ENCODE assay signal across 11 cellular contexts in genomic region chrX:39953879-39954278, GRCh38.
DNase-seq lines count a peak whose midpoint lies in the region; ATAC-seq and TF ChIP-seq lines count a peak whose summit lies in the region.
"Had no signal": no experiment of that assay in that cellular context is flagged by ENCODE, and none has a peak within 500 bp of the region (broad histone marks: within the 10 kb centered on the region; RNA-seq: fewer than 3 reads in every experiment).

No MANE protein-coding gene starts in this region.

- peak overlapping the region; percentile 38 for H3K4me3 Mint-ChIP-seq in Caco-2 (ENCODE audit: unreplicated experiment)
- no peak overlapping the region for H3K4me3 Mint-ChIP-seq in CD8-positive, alpha-beta memory T cell
- H3K4me3 Mint-ChIP-seq: central memory CD8-positive, alpha-beta T cell had no signal

- H2BK5ac ChIP-seq in mesenchymal stem cell (ENCODE audit: low read depth, low read length, poor library complexity, severe bottlenecking) = no peak overlapping the region

- CTCF ChIA-PET in Caco-2 (lab: Charles Lee) = no interaction called here
- CTCF ChIA-PET in CD8-positive, alpha-beta memory T cell (lab: Charles Lee) = no interaction called here

- no peak overlapping the region for H2AK5ac ChIP-seq in mesenchymal stem cell (ENCODE audit: low read length, severe bottlenecking)

- peaks cover 29% of the 10 kb centered on the region for H3K4me1 Mint-ChIP-seq in Caco-2 (ENCODE audit: low read depth, unreplicated experiment)
- peaks cover 4 to 7% (median 6%) of the 10 kb centered on the region in 3 donors for H3K4me1 Mint-ChIP-seq in CD8-positive, alpha-beta memory T cell

- H3K36me3 ChIP-seq in Caco-2 (ENCODE audit: control insufficient read depth, insufficient read depth, low read length) (no peaks in the 10 kb centered on the region), mesenchymal stem cell (ENCODE audit: control insufficient read depth in 1 of 2, insufficient read depth in 2 of 2, low read depth in 1 of 2, low read length in 2 of 2) (no peaks in the 10 kb centered on the region)
- no peaks in the 10 kb centered on the region for H3K36me3 ChIP-seq in CD8-positive, alpha-beta memory T cell (ENCODE audit: insufficient read depth, low read length)

- H3K27ac Mint-ChIP-seq in Caco-2 (ENCODE audit: unreplicated experiment) = peak overlapping the region; percentile 73
- no peak overlapping the region for H3K27ac Mint-ChIP-seq in CD8-positive, alpha-beta memory T cell

- H3K36me3 Mint-ChIP-seq in Caco-2 (ENCODE audit: insufficient read depth, unreplicated experiment) = no peaks in the 10 kb centered on the region
- peaks cover 0 to 4% (median 0%) of the 10 kb centered on the region in 3 donors for H3K36me3 Mint-ChIP-seq in CD8-positive, alpha-beta memory T cell

- H3K4me1 ChIP-seq in Caco-2 (peaks cover 10% of the 10 kb centered on the region; the same call in 1 of the 2 replicates), mesenchymal stem cell (ENCODE audit: control insufficient read depth, insufficient read depth, low read depth, low read length) (peaks cover 13% of the 10 kb centered on the region)
- peaks cover 8% of the 10 kb centered on the region for H3K4me1 ChIP-seq in CD8-positive, alpha-beta memory T cell (ENCODE audit: insufficient read depth, low read length)

- BruUV-seq in Caco-2 (replicated peaks; lab: Mats Ljungman, UMichigan) = no TSS peak

- no peak overlapping the region for H2BK120ac ChIP-seq in mesenchymal stem cell (ENCODE audit: low read depth, low read length)

- no peaks in the 10 kb centered on the region for H3K9me3 Mint-ChIP-seq in Caco-2 (ENCODE audit: unreplicated experiment)
- H3K9me3 Mint-ChIP-seq in CD8-positive, alpha-beta memory T cell = peaks cover 0 to 3% (median 0%) of the 10 kb centered on the region in 5 donors
- H3K9me3 Mint-ChIP-seq: central memory CD8-positive, alpha-beta T cell had no signal

- no peak overlapping the region for H3K23ac ChIP-seq in mesenchymal stem cell (ENCODE audit: low read length in 2 of 2)

- POLR2A ChIA-PET in Caco-2 (lab: Charles Lee) = no interaction called here
- POLR2A ChIA-PET in CD8-positive, alpha-beta memory T cell (lab: Charles Lee) = no interaction called here

- no peak overlapping the region for H2AFZ ChIP-seq in mesenchymal stem cell (ENCODE audit: low read depth, low read length)

- no peaks in the 10 kb centered on the region for H3K27me3 Mint-ChIP-seq in Caco-2 (ENCODE audit: insufficient read depth, unreplicated experiment)
- H3K27me3 Mint-ChIP-seq in CD8-positive, alpha-beta memory T cell = peaks cover 0 to 10% of the 10 kb centered on the region in 2 donors
- H3K27me3 Mint-ChIP-seq: central memory CD8-positive, alpha-beta T cell had no signal

- peak overlapping the region; percentile 50 for H4K91ac ChIP-seq in mesenchymal stem cell (ENCODE audit: low read length)

- no peak overlapping the region for H3K4ac ChIP-seq in mesenchymal stem cell (ENCODE audit: low read depth in 1 of 2, low read length in 2 of 2)

- no peak overlapping the region for H3K9ac ChIP-seq in mesenchymal stem cell (ENCODE audit: low read length)

- no peak overlapping the region for H3K4me3 ChIP-seq in Caco-2 (ENCODE audit: low read depth, low read length)
- no peak overlapping the region for H3K4me3 ChIP-seq in choroid plexus epithelial cell (ENCODE audit: low read depth, low read length)
- H3K4me3 ChIP-seq in mesenchymal stem cell (ENCODE audit: insufficient read depth in 1 of 2, low read depth in 1 of 2, low read length in 2 of 2) = no peak overlapping the region
- no peak overlapping the region for H3K4me3 ChIP-seq in CD8-positive, alpha-beta memory T cell (ENCODE audit: low read length)

- intact Hi-C loops in Caco-2 (cut with micrococcal nuclease; ENCODE audit: unreplicated experiment) = loop anchor here (10.0 kb wide), 1 partner anchor 199 kb away; no protein-coding TSS in a partner anchor

- H4K8ac ChIP-seq in mesenchymal stem cell (ENCODE audit: low read length) = no peak overlapping the region

- H3K18ac ChIP-seq in mesenchymal stem cell (ENCODE audit: low read depth in 1 of 2, low read length in 2 of 2) = no peak overlapping the region

- H2BK15ac ChIP-seq in mesenchymal stem cell (ENCODE audit: low read depth, poor library complexity, severe bottlenecking) = no peak overlapping the region

- ATAC-seq in GM18861 (IDR thresholded peaks at IDR 0.05; ENCODE audit: unreplicated experiment) = no peak
- ATAC-seq in HG02763 (IDR thresholded peaks at IDR 0.05; ENCODE audit: unreplicated experiment) = no peak

- H3K4me2 ChIP-seq in mesenchymal stem cell (ENCODE audit: low read length, poor library complexity, severe bottlenecking) = no peak overlapping the region

- H3K27ac ChIP-seq in mesenchymal stem cell (ENCODE audit: low read length, poor library complexity, severe bottlenecking) = no peak overlapping the region
- no peak overlapping the region for H3K27ac ChIP-seq in CD8-positive, alpha-beta memory T cell (ENCODE audit: low read depth, low read length)

- H3K27me3 ChIP-seq in Caco-2 (replicated peaks; ENCODE audit: control insufficient read depth, insufficient read depth, low read length) = no peaks in the 10 kb centered on the region
- peaks cover 0 to 56% of the 10 kb centered on the region in 2 experiments for H3K27me3 ChIP-seq in mesenchymal stem cell (ENCODE audit: control insufficient read depth in 1 of 2, insufficient read depth in 1 of 2, low read length in 2 of 2)
- H3K27me3 ChIP-seq in CD8-positive, alpha-beta memory T cell (ENCODE audit: insufficient read depth, low read length, poor library complexity, severe bottlenecking) = no peaks in the 10 kb centered on the region

- no peak overlapping the region for H3K14ac ChIP-seq in mesenchymal stem cell (ENCODE audit: low read length in 2 of 2)

- 7% methylated on average over 10 of the region's 10 CpGs for WGBS in mesenchymal stem cell

- TF ChIP-seq CTCF in Caco-2 (IDR thresholded peaks at IDR 0.05; ENCODE audit: insufficient read depth in 1 of 2, low read depth in 1 of 2, low read length in 1 of 2, severe bottlenecking in 1 of 2, unreplicated experiment in 1 of 2) = no peak
- no peak for TF ChIP-seq CTCF in choroid plexus epithelial cell (conservative IDR thresholded peaks at IDR 0.05; ENCODE audit: low read depth, low read length)

- H3K9me3 ChIP-seq in Caco-2 = no peaks in the 10 kb centered on the region
- peaks cover 6% of the 10 kb centered on the region for H3K9me3 ChIP-seq in mesenchymal stem cell (ENCODE audit: control insufficient read depth, low read length)
- H3K9me3 ChIP-seq in CD8-positive, alpha-beta memory T cell (ENCODE audit: low read length) = no peaks in the 10 kb centered on the region

- peak; percentile 49 to 70 for DNase-seq in Caco-2
- peak; percentile 38 for DNase-seq in NCI-H226
- DNase-seq in choroid plexus epithelial cell (ENCODE audit: low read depth) = peak; percentile 78
- peak; percentile 76 for DNase-seq in mesenchymal stem cell
- no peak for DNase-seq in activated T-cell treated with anti-CD3 and anti-CD28 coated beads, Interleukin-2, amount 50 U/mL, for 48 hours
- no peak for DNase-seq in CD8-positive, alpha-beta memory T cell
- DNase-seq: EL, KBM-7 had no signal

- no peak overlapping the region for H2BK12ac ChIP-seq in mesenchymal stem cell (ENCODE audit: low read length in 2 of 2)

- no peaks in the 10 kb centered on the region for H3K79me1 ChIP-seq in mesenchymal stem cell (replicated peaks; ENCODE audit: low read length, poor library complexity, severe bottlenecking)

Comparison
In these comparisons a context has a peak if more than half of its experiments do, and no peak if none do; other contexts are left out.
1. DNase-seq: peak in Caco-2 (2 of 2), NCI-H226 (single experiment), choroid plexus epithelial cell (single experiment) and mesenchymal stem cell (single experiment); none in activated T-cell treated with anti-CD3 and anti-CD28 coated beads, Interleukin-2, amount 50 U/mL, for 48 hours (0 of 2) and CD8-positive, alpha-beta memory T cell (0 of 5).